32 cellular contexts compared by ENCODE assay signal in the genomic region with DNA sequence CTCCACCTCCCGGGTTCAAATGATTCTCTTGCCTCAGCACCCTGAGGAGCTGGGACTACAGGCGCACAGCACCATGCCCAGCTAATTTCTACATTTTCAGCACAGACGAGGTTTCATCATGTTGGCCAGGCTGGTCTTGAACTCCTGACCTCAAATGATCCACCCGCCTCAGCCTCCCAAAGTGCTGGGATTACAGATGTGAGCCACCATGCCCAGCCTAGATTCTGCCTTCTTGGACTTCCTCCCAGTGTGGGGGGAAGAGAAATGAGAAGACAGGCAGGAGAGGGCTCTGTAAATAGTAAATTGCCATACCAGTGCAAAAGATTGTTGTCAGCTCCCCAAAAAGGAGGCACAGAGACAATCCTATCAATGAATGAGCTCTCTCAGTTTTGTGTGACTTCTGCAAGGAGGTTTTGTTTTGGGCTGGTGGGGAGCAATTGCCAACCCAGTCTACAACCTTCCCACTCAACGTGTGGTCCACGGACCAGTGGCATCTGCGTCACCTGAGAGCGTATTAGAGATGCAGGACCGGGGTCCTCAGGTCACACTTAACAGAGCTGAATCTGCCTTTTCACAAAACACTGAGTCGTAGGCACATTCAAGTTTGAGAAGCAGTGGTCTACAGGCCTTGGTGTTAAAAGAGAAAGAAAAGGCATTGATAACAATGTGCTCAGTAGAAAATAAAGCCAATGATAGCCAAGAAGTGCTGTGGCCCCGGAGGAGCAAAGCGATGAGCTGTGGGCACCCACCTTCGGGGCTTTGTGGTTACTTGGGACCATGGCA.
"Had no signal": no experiment of that assay in that cellular context is flagged by ENCODE, and none has a peak within 500 bp of the region (broad histone marks: within the 10 kb centered on the region; RNA-seq: fewer than 3 reads in every experiment).

No MANE protein-coding gene starts in this region.

- H3K9me3 ChIP-seq: adrenal gland, body of pancreas, esophagus squamous epithelium, gastroesophageal sphincter had no signal

- DNase-seq: activated B cell treated with CpG ODN at 0.5 μM for 24 hours; activated CD4-positive, alpha-beta T cell treated with anti-CD3 and anti-CD28 coated beads for 48 hours; activated CD4-positive, alpha-beta T cell treated with anti-CD3 and anti-CD28 coated beads, Interleukin-2, amount 50 U/mL, for 1 hour; activated CD4-positive, alpha-beta T cell treated with anti-CD3 and anti-CD28 coated beads, Interleukin-2, amount 50 U/mL, for 48 hours; activated CD8-positive, alpha-beta memory T cell treated with anti-CD3 and anti-CD28 coated beads for 24 hours; activated CD8-positive, alpha-beta T cell treated with anti-CD3 and anti-CD28 coated beads for 36 hours; activated effector memory CD4-positive, alpha-beta T cell treated with anti-CD3 and anti-CD28 coated beads, Interleukin-2, amount 50 U/mL, for 16 hours; activated naive CD4-positive, alpha-beta T cell treated with anti-CD3 and anti-CD28 coated beads for 36 hours; activated naive CD8-positive, alpha-beta T cell treated with anti-CD3 and anti-CD28 coated beads for 36 hours; activated naive CD8-positive, alpha-beta T cell treated with anti-CD3 and anti-CD28 coated beads, Interleukin-2, amount 50 U/mL, for 24 hours; activated T-cell treated with anti-CD3 and anti-CD28 coated beads, Interleukin-2, amount 50 U/mL, for 4 hours; adrenal gland; amygdala; aorta; body of pancreas; cortex of kidney; dermis blood vessel endothelial cell; effector CD4-positive, alpha-beta T cell; effector memory CD8-positive, alpha-beta T cell; esophagus squamous epithelium; foreskin melanocyte; T-helper 1 cell; T-helper 17 cell; T1000; WERI-Rb-1 had no signal

- H3K4me1 ChIP-seq: adrenal gland had no signal

- H3K36me3 ChIP-seq: adrenal gland, esophagus squamous epithelium, gastroesophageal sphincter, WERI-Rb-1 had no signal

- H3K4me3 Mint-ChIP-seq: activated B cell treated with CpG ODN at 0.5 μM for 24 hours; activated CD8-positive, alpha-beta T cell treated with anti-CD3 and anti-CD28 coated beads for 36 hours; activated naive CD4-positive, alpha-beta T cell treated with anti-CD3 and anti-CD28 coated beads for 36 hours; activated naive CD4-positive, alpha-beta T cell treated with anti-CD3 and anti-CD28 coated beads, Interleukin-2, amount 50 U/mL, for 24 hours; activated naive CD8-positive, alpha-beta T cell treated with anti-CD3 and anti-CD28 coated beads for 36 hours; activated naive CD8-positive, alpha-beta T cell treated with anti-CD3 and anti-CD28 coated beads, Interleukin-2, amount 50 U/mL, for 24 hours; activated T-cell treated with anti-CD3 and anti-CD28 coated beads, Interleukin-2, amount 50 U/mL, for 4 hours; activated T-helper 1 cell treated with anti-CD3 and anti-CD28 coated beads, Interleukin-12 subunit alpha, Interleukin-12 subunit beta, Interleukin-2, Interleukin-4 antibody, amounts not matched to agents 30 ng/mL and 10 ng/mL and 1 ng/mL, durations not matched to agents 14 hours and 24 hours and 36 hours; effector memory CD8-positive, alpha-beta T cell; T-helper 17 cell; T-helper 2 cell treated with Interferon-gamma antibody and Interleukin-4, amounts not matched to agents 5 μg/mL and 100 μg/mL, for 36 hours had no signal

- H3K27ac Mint-ChIP-seq: activated B cell treated with CpG ODN at 0.5 μM for 24 hours; activated CD8-positive, alpha-beta T cell treated with anti-CD3 and anti-CD28 coated beads for 36 hours; activated naive CD4-positive, alpha-beta T cell treated with anti-CD3 and anti-CD28 coated beads for 36 hours; activated naive CD4-positive, alpha-beta T cell treated with anti-CD3 and anti-CD28 coated beads, Interleukin-2, amount 50 U/mL, for 24 hours; activated naive CD8-positive, alpha-beta T cell treated with anti-CD3 and anti-CD28 coated beads for 36 hours; activated naive CD8-positive, alpha-beta T cell treated with anti-CD3 and anti-CD28 coated beads, Interleukin-2, amount 50 U/mL, for 24 hours; activated T-helper 1 cell treated with anti-CD3 and anti-CD28 coated beads, Interleukin-12 subunit alpha, Interleukin-12 subunit beta, Interleukin-2, Interleukin-4 antibody, amounts not matched to agents 30 ng/mL and 10 ng/mL and 1 ng/mL, durations not matched to agents 14 hours and 24 hours and 36 hours; activated T-helper 2 cell treated with anti-CD3 and anti-CD28 coated beads, Interferon-gamma antibody, Interleukin-2, Interleukin-4, amounts not matched to agents 10 μg/mL and 5 μg/mL and 100 μg/mL, durations not matched to agents 14 hours and 24 hours and 36 hours; T-helper 17 cell; T-helper 2 cell treated with Interferon-gamma antibody and Interleukin-4, amounts not matched to agents 5 μg/mL and 100 μg/mL, for 36 hours had no signal

- H3K27ac ChIP-seq: adrenal gland, body of pancreas, epithelial cell of prostate, gastroesophageal sphincter, WERI-Rb-1 had no signal

- H3K36me3 Mint-ChIP-seq: activated naive CD4-positive, alpha-beta T cell treated with anti-CD3 and anti-CD28 coated beads, Interleukin-2, amount 50 U/mL, for 24 hours; activated naive CD8-positive, alpha-beta T cell treated with anti-CD3 and anti-CD28 coated beads for 36 hours had no signal

- H3K9me3 Mint-ChIP-seq: activated CD8-positive, alpha-beta T cell treated with anti-CD3 and anti-CD28 coated beads for 36 hours; activated naive CD4-positive, alpha-beta T cell treated with anti-CD3 and anti-CD28 coated beads for 36 hours; activated naive CD4-positive, alpha-beta T cell treated with anti-CD3 and anti-CD28 coated beads, Interleukin-2, amount 50 U/mL, for 24 hours; activated naive CD8-positive, alpha-beta T cell treated with anti-CD3 and anti-CD28 coated beads for 36 hours; activated naive CD8-positive, alpha-beta T cell treated with anti-CD3 and anti-CD28 coated beads, Interleukin-2, amount 50 U/mL, for 24 hours; activated T-cell treated with anti-CD3 and anti-CD28 coated beads, Interleukin-2, amount 50 U/mL, for 4 hours; activated T-helper 1 cell treated with anti-CD3 and anti-CD28 coated beads, Interleukin-12 subunit alpha, Interleukin-12 subunit beta, Interleukin-2, Interleukin-4 antibody, amounts not matched to agents 30 ng/mL and 10 ng/mL and 1 ng/mL, durations not matched to agents 14 hours and 24 hours and 36 hours; activated T-helper 2 cell treated with anti-CD3 and anti-CD28 coated beads, Interferon-gamma antibody, Interleukin-2, Interleukin-4, amounts not matched to agents 10 μg/mL and 5 μg/mL and 100 μg/mL, durations not matched to agents 14 hours and 24 hours and 36 hours; T-helper 2 cell treated with Interferon-gamma antibody and Interleukin-4, amounts not matched to agents 5 μg/mL and 100 μg/mL, for 36 hours had no signal

- ATAC-seq: activated CD4-positive, CD25-positive, alpha-beta regulatory T cell treated with anti-CD3 and anti-CD28 coated beads, Interleukin-2, amount 50 U/mL, for 24 hours; activated CD8-positive, alpha-beta T cell treated with anti-CD3 and anti-CD28 coated beads for 36 hours; activated naive CD8-positive, alpha-beta T cell treated with anti-CD3 and anti-CD28 coated beads, Interleukin-2, amount 50 U/mL, for 24 hours; activated T-cell treated with anti-CD3 and anti-CD28 coated beads, Interleukin-2, amount 50 U/mL, for 4 hours; body of pancreas; effector memory CD8-positive, alpha-beta T cell; gastroesophageal sphincter; T-helper 17 cell had no signal

- H3K4me3 ChIP-seq: adrenal gland, body of pancreas, esophagus squamous epithelium, gastroesophageal sphincter had no signal
